16 cellular contexts compared by ENCODE assay signal in genomic region chr5:173028811-173029327, GRCh38. TPM values are rescaled to one million over a fixed set of nuclear protein-coding genes. Genes with fewer than 3 reads are reported as not detected.
DNase-seq lines count a peak whose midpoint lies in the region; ATAC-seq, FAIRE-seq and TF ChIP-seq lines count a peak whose summit lies in the region.
"Had no signal": no experiment of that assay in that cellular context is flagged by ENCODE, and none has a peak within 500 bp of the region (broad histone marks: within the 10 kb centered on the region; RNA-seq: fewer than 3 reads in every experiment).

No MANE protein-coding gene starts in this region.

- peaks cover 35% of the 10 kb centered on the region for H4K20me1 ChIP-seq in SK-N-SH (ENCODE audit: insufficient read depth)
- peaks cover 48% of the 10 kb centered on the region for H4K20me1 ChIP-seq in astrocyte (ENCODE audit: insufficient read depth, low read length)

- H3K27me3 Mint-ChIP-seq in astrocyte (ENCODE audit: low read depth, unreplicated experiment): no peaks in the 10 kb centered on the region

- 83% methylated on average over 4 of the region's 4 CpGs for WGBS in SK-N-SH (ENCODE audit: low lambda C conversion rate)
- 91% methylated on average over 4 of the region's 4 CpGs for WGBS in thymus

- H3K4me3 ChIP-seq in SK-N-SH (ENCODE audit: low read depth in 2 of 2, low read length in 1 of 2) (no peak overlapping the region), astrocyte (ENCODE audit: insufficient read depth, low read depth, low read length) (no peak overlapping the region), lower lobe of right lung (no peak overlapping the region), thymus (ENCODE audit: low read length) (no peak overlapping the region)

- H3K27ac Mint-ChIP-seq in astrocyte (ENCODE audit: unreplicated experiment): no peak overlapping the region

- POLR2A ChIA-PET in SK-N-SH (lab: Yijun Ruan, JAX): no interaction called here

- H3K27me3 ChIP-seq in SK-N-SH (ENCODE audit: insufficient read depth) (no peaks in the 10 kb centered on the region), astrocyte (ENCODE audit: insufficient read depth, low read length) (no peaks in the 10 kb centered on the region), lower lobe of right lung (ENCODE audit: low read depth) (no peaks in the 10 kb centered on the region), thymus (ENCODE audit: control insufficient read depth, insufficient read depth) (no peaks in the 10 kb centered on the region)
- H3K27me3 ChIP-seq: brain microvascular endothelial cell had no signal

- no peaks in the 10 kb centered on the region for H3K9me3 ChIP-seq in SK-N-SH
- no peaks in the 10 kb centered on the region for H3K9me3 ChIP-seq in astrocyte (ENCODE audit: insufficient read depth, low read depth, low read length)
- no peaks in the 10 kb centered on the region for H3K9me3 ChIP-seq in lower lobe of right lung
- no peaks in the 10 kb centered on the region for H3K9me3 ChIP-seq in thymus (ENCODE audit: control insufficient read depth)

- no peaks in the 10 kb centered on the region for H3K4me1 Mint-ChIP-seq in astrocyte (ENCODE audit: low read depth, unreplicated experiment)

- H2AFZ ChIP-seq in SK-N-SH (ENCODE audit: low read depth): no peak overlapping the region
- no peak overlapping the region for H2AFZ ChIP-seq in astrocyte (ENCODE audit: low read depth, low read length)

- TF ChIP-seq EP300 in SK-N-SH (IDR thresholded peaks at IDR 0.05; ENCODE audit: borderline replicate concordance in 1 of 2, low read depth in 1 of 2, low read length in 1 of 2): no peak

- ATAC-seq in SK-N-SH treated with all-trans-retinoic acid at 6 μM for 48 hours (no peak; the same call in 2 of the 3 replicates), lower lobe of right lung (peak in 1 of 2 donors; percentile 12)

- intact Hi-C loops in lower lobe of right lung (cut with DNase I): no loop called here

- CTCF ChIA-PET in SK-N-SH (lab: Yijun Ruan, JAX): interaction anchor here (1.2 to 1.4 kb wide), 2 partner anchors 11 to 13 kb away, joined by 3 read pairs; no protein-coding TSS in a partner anchor

- peaks cover 3% of the 10 kb centered on the region for H3K36me3 Mint-ChIP-seq in astrocyte (ENCODE audit: low read depth, unreplicated experiment)

- H3K9me3 Mint-ChIP-seq in astrocyte (ENCODE audit: unreplicated experiment): no peaks in the 10 kb centered on the region

- H3K79me2 ChIP-seq in SK-N-SH (ENCODE audit: insufficient read depth) (peaks cover 87% of the 10 kb centered on the region), astrocyte (ENCODE audit: insufficient read depth, low read length) (peaks cover 77% of the 10 kb centered on the region)

- FAIRE-seq in astrocyte (lab: Jason Lieb, UNC): no peak
- FAIRE-seq: GM12892, small intestine had no signal

- DNase-seq in SK-N-SH: no peak
- peak; percentile 41 for DNase-seq in astrocyte (ENCODE audit: low read depth)
- no peak for DNase-seq in lower lobe of right lung
- DNase-seq in GDM1 (lab: John Stamatoyannopoulos, UW): no peak
- no peak for DNase-seq in ureter (ENCODE audit: low spot score)
- no peak for DNase-seq in NCI-H345 (lab: John Stamatoyannopoulos, UW)
- DNase-seq: activated naive CD4-positive, alpha-beta T cell; brain microvascular endothelial cell; NCI-H146; small intestine; stimulated activated naive CD4-positive, alpha-beta T cell treated with Interleukin-2 at 50 U/mL for 16 hours had no signal

- H3K9me2 ChIP-seq in SK-N-SH: no peaks in the 10 kb centered on the region

- TF ChIP-seq CTCF in SK-N-SH (IDR thresholded peaks at IDR 0.05): no peak
- TF ChIP-seq CTCF in astrocyte (IDR thresholded peaks at IDR 0.05; ENCODE audit: insufficient read depth, low read depth, low read length): no peak
- TF ChIP-seq CTCF in lower lobe of right lung (IDR thresholded peaks at IDR 0.05): no peak

- TF ChIP-seq RAD21 in SK-N-SH (IDR thresholded peaks at IDR 0.05; ENCODE audit: low read length): no peak

- H3K4me2 ChIP-seq in SK-N-SH (0 out of 2 replicates have a peak overlapping the region, but pooled peaks have one; percentile 29), astrocyte (ENCODE audit: low read length) (peak overlapping the region; percentile 3)

- no peak overlapping the region for H3K9ac ChIP-seq in SK-N-SH
- H3K9ac ChIP-seq in astrocyte (ENCODE audit: low read length): no peak overlapping the region

- peaks cover 8% of the 10 kb centered on the region for H3F3A ChIP-seq in SK-N-SH (replicated peaks; ENCODE audit: insufficient read depth)

- no peak overlapping the region for H3K4me3 Mint-ChIP-seq in astrocyte (ENCODE audit: unreplicated experiment)

- peak overlapping the region in 1 of 2 experiments; percentile 18; a peak in 1 of 4 replicates for H3K27ac ChIP-seq in SK-N-SH (ENCODE audit: low read depth in 2 of 2, low read length in 1 of 2)
- H3K27ac ChIP-seq in astrocyte (ENCODE audit: low read depth, low read length): no peak overlapping the region
- peak overlapping the region; percentile 65 for H3K27ac ChIP-seq in lower lobe of right lung
- H3K27ac ChIP-seq in thymus (ENCODE audit: low read depth): peak overlapping the region; percentile 60
- H3K27ac ChIP-seq: 22Rv1, brain microvascular endothelial cell, HL-60 had no signal

- H3K4me1 ChIP-seq in SK-N-SH (ENCODE audit: control insufficient read depth in 1 of 2, insufficient read depth in 2 of 2, low read depth in 1 of 2, low read length in 1 of 2) (peaks cover 0 to 16% of the 10 kb centered on the region in 2 experiments; a peak in 2 of 4 replicates), astrocyte (ENCODE audit: insufficient read depth, low read length) (peaks cover 20% of the 10 kb centered on the region), lower lobe of right lung (peaks cover 30% of the 10 kb centered on the region), thymus (ENCODE audit: control insufficient read depth, insufficient read depth, low read length) (no peaks in the 10 kb centered on the region)

- H3K36me3 ChIP-seq in SK-N-SH (replicated peaks in 1 of 2; ENCODE audit: control insufficient read depth in 1 of 2, insufficient read depth in 2 of 2, low read length in 1 of 2): peaks cover 0 to 7% of the 10 kb centered on the region in 2 experiments
- H3K36me3 ChIP-seq in astrocyte (ENCODE audit: insufficient read depth, low read length): no peaks in the 10 kb centered on the region
- H3K36me3 ChIP-seq in lower lobe of right lung: no peaks in the 10 kb centered on the region
- peaks cover 6% of the 10 kb centered on the region for H3K36me3 ChIP-seq in thymus (ENCODE audit: control insufficient read depth, insufficient read depth)
- H3K36me3 ChIP-seq: brain microvascular endothelial cell had no signal

TF ChIP-seq in SK-N-SH, 30 proteins besides CTCF, POLR2A, EP300 and RAD21 (continues in another document):
- TF ChIP-seq TCF12 (IDR thresholded peaks at IDR 0.05) (no peak), FOXJ3 (CRISPR knock-in tag; IDR thresholded peaks at IDR 0.05) (no peak), GABPA (IDR thresholded peaks at IDR 0.05; ENCODE audit: low read depth) (no peak), FOXM1 (IDR thresholded peaks at IDR 0.05; ENCODE audit: low read depth) (no peak), CHD2 (IDR thresholded peaks at IDR 0.05; ENCODE audit: low read length, partially characterized antibody) (no peak), NFIC (IDR thresholded peaks at IDR 0.05; ENCODE audit: borderline replicate concordance) (no peak), RFX5 (IDR thresholded peaks at IDR 0.05; ENCODE audit: low read length) (no peak), SMC3 (IDR thresholded peaks at IDR 0.05; ENCODE audit: low read depth, low read length) (no peak), USF1 (IDR thresholded peaks at IDR 0.05; ENCODE audit: borderline replicate concordance, low read depth) (no peak), TEAD4 (IDR thresholded peaks at IDR 0.05; ENCODE audit: borderline replicate concordance, insufficient read depth) (no peak), RXRA (IDR thresholded peaks at IDR 0.05; ENCODE audit: borderline replicate concordance, low read depth) (no peak)

TF ChIP-seq in SK-N-SH treated with all-trans-retinoic acid at 6 μM for 48 hours, 23 proteins besides CTCF, POLR2A, EP300 and RAD21:
- TF ChIP-seq TCF4 (CRISPR knock-in tag; IDR thresholded peaks at IDR 0.05; ENCODE audit: borderline replicate concordance) (no peak), ZFP3 (CRISPR knock-in tag; IDR thresholded peaks at IDR 0.05) (no peak), CREB5 (CRISPR knock-in tag; IDR thresholded peaks at IDR 0.05; ENCODE audit: low read depth) (no peak), GLIS3 (CRISPR knock-in tag; IDR thresholded peaks at IDR 0.05) (no peak), ZNF8 (CRISPR knock-in tag; IDR thresholded peaks at IDR 0.05) (no peak), ZC3H10 (CRISPR knock-in tag; IDR thresholded peaks at IDR 0.05) (no peak), ZFP30 (CRISPR knock-in tag; IDR thresholded peaks at IDR 0.05) (no peak), CSDC2 (CRISPR knock-in tag; IDR thresholded peaks at IDR 0.05) (no peak)

RNA-seq across cellular contexts. Expression of gene CREBRF, which starts 27.3 kb away (rescaled TPM):
- polyA plus RNA-seq in SK-N-SH (2012; rRNA removed) (2.4 and 3.2 TPM in 2 replicates), thymus (12.8 TPM)
- polyA plus RNA-seq in SK-N-SH (2012; cell fraction: cytosol; rRNA removed): 2.5 and 2.9 TPM in 2 replicates
- 6.5 and 10.1 TPM in 2 replicates for polyA plus RNA-seq in SK-N-SH (2012; cell fraction: nucleus; rRNA removed)
- total RNA-seq in astrocyte (10.0 and 10.1 TPM in 2 replicates), lower lobe of right lung (50.2 TPM), ureter (36.5 TPM)

RNA-seq across cellular contexts. Expression of gene ATP6V0E1, which starts 45.3 kb away (rescaled TPM):
- 215 and 243 TPM in 2 replicates for polyA plus RNA-seq in SK-N-SH (2012; rRNA removed)
- polyA plus RNA-seq in SK-N-SH (2012; cell fraction: cytosol; rRNA removed): 278 and 338 TPM in 2 replicates
- 73.7 and 85.6 TPM in 2 replicates for polyA plus RNA-seq in SK-N-SH (2012; cell fraction: nucleus; rRNA removed)
- 309 and 327 TPM in 2 replicates for total RNA-seq in astrocyte
- 285 TPM for total RNA-seq in lower lobe of right lung
- 420 TPM for polyA plus RNA-seq in thymus
- total RNA-seq in ureter: 208 TPM
